In genomic region chr18:6205706-6206105, GRCh38 we compare ENCODE assay signal across 16 cellular contexts.
"Had no signal": no experiment of that assay in that cellular context is flagged by ENCODE, and none has a peak within 500 bp of the region (broad histone marks: within the 10 kb centered on the region; RNA-seq: fewer than 3 reads in every experiment).

No MANE protein-coding gene starts in this region.

- H3K79me2 ChIP-seq: hepatocyte had no signal

- DNase-seq: activated B cell treated with CpG ODN at 0.5 μM for 24 hours; activated CD4-positive, alpha-beta T cell treated with anti-CD3 and anti-CD28 coated beads for 48 hours; activated CD8-positive, alpha-beta memory T cell treated with anti-CD3 and anti-CD28 coated beads, Interleukin-2, amount 50 U/mL, for 4 hours; activated CD8-positive, alpha-beta T cell treated with anti-CD3 and anti-CD28 coated beads, Interleukin-2, amount 10 ng/mL, durations not matched to agents 7 days and 5 days; activated effector memory CD4-positive, alpha-beta T cell treated with anti-CD3 and anti-CD28 coated beads, Interleukin-2, amount 50 U/mL, for 16 hours; activated T-cell treated with anti-CD3 and anti-CD28 coated beads, Interleukin-2, amount 50 U/mL, for 48 hours; adrenal gland; body of pancreas; effector CD8-positive, alpha-beta T cell; kidney; left ventricle myocardium inferior; occipital lobe; SW 1271 had no signal

- H3K4me3 ChIP-seq: adrenal gland, body of pancreas, gastroesophageal sphincter, hepatocyte, left ventricle myocardium inferior had no signal

- H3K4me2 ChIP-seq: hepatocyte had no signal

- H3K9me3 ChIP-seq: adrenal gland, body of pancreas, gastroesophageal sphincter, left ventricle myocardium inferior had no signal

- ATAC-seq: activated CD8-positive, alpha-beta T cell treated with anti-CD3 and anti-CD28 coated beads, Interleukin-2, amount 10 ng/mL, durations not matched to agents 7 days and 5 days; body of pancreas; gastroesophageal sphincter; natural killer cell treated with Interleukin-12 subunit alpha and Interleukin-12 subunit beta and Interleukin-15 and Interleukin-18, amount 100 ng/mL, for 72 hours had no signal

- H3K27ac ChIP-seq: adrenal gland, body of pancreas, gastroesophageal sphincter, hepatocyte, left ventricle myocardium inferior had no signal

- H2AFZ ChIP-seq: hepatocyte had no signal

- H3K27me3 ChIP-seq: adrenal gland, body of pancreas, gastroesophageal sphincter, hepatocyte had no signal

- H3K4me1 ChIP-seq: adrenal gland, body of pancreas, gastroesophageal sphincter, left ventricle myocardium inferior had no signal

- H3K36me3 ChIP-seq: adrenal gland, gastroesophageal sphincter, left ventricle myocardium inferior had no signal
